Comparison of ENCODE assay signal across 22 cellular contexts in the genomic region with DNA sequence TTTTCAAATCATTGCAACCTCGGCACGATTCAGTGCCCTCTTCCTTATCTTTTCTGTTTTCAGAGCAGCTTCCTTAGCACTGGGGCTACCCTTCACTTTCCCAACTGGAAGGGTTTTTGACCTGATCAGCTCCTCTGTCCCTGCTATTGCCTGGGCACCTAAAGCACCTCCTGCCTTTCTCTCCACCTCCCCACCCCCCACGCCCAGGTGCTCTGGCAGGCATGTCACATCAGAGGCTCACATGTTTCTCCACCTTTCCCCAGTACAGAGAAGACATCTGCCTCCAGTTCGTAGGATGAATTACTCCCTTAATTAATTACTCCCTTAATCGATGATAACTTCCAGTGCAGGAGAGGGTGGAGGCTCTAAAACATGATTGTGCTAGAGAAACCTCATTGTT.
"Had no signal": no experiment of that assay in that cellular context is flagged by ENCODE, and none has a peak within 500 bp of the region (broad histone marks: within the 10 kb centered on the region; RNA-seq: fewer than 3 reads in every experiment).

No MANE protein-coding gene starts in this region.

- H3K36me3 Mint-ChIP-seq: activated naive CD8-positive, alpha-beta T cell treated with anti-CD3 and anti-CD28 coated beads, Interleukin-2, amount 10 ng/mL, durations not matched to agents 7 days and 5 days; memory B cell; natural killer cell; neural progenitor cell; WTC11 had no signal

- H3K27ac ChIP-seq: brain microvascular endothelial cell, dorsolateral prefrontal cortex, neural progenitor cell, parathyroid adenoma, psoas muscle had no signal

- H3K27me3 ChIP-seq: brain microvascular endothelial cell, neural progenitor cell had no signal

- H3K9me3 ChIP-seq: psoas muscle had no signal

- H3K36me3 ChIP-seq: brain microvascular endothelial cell, neural progenitor cell had no signal

- DNase-seq: activated CD4-positive, alpha-beta memory T cell treated with anti-CD3 and anti-CD28 coated beads, Interleukin-2, amount 10 ng/mL, durations not matched to agents 7 days and 5 days; activated CD4-positive, alpha-beta T cell treated with anti-CD3 and anti-CD28 coated beads for 1 hour; activated CD4-positive, alpha-beta T cell treated with anti-CD3 and anti-CD28 coated beads, Interleukin-2, amount 10 ng/mL, durations not matched to agents 7 days and 5 days; activated effector memory CD4-positive, alpha-beta T cell treated with anti-CD3 and anti-CD28 coated beads, Interleukin-2, amount 50 U/mL, for 16 hours; activated naive CD4-positive, alpha-beta T cell treated with anti-CD3 and anti-CD28 coated beads for 36 hours; activated naive CD8-positive, alpha-beta T cell treated with anti-CD3 and anti-CD28 coated beads, Interleukin-2, amount 10 ng/mL, durations not matched to agents 7 days and 5 days; brain microvascular endothelial cell; dorsolateral prefrontal cortex; effector memory CD4-positive, alpha-beta T cell; natural killer cell; occipital lobe; psoas muscle; stimulated activated CD4-positive, alpha-beta T cell treated with anti-CD3 and anti-CD28 coated beads, Interleukin-15, amount 100 ng/mL, for 24 hours; stimulated activated CD4-positive, alpha-beta T cell treated with anti-CD3 and anti-CD28 coated beads, Interleukin-2, amount 100 ng/mL, for 24 hours; stimulated activated naive CD4-positive, alpha-beta T cell; T-helper 2 cell; trophoblast cell had no signal

- H3K9ac ChIP-seq: neural progenitor cell, parathyroid adenoma had no signal

- H3K4me3 Mint-ChIP-seq: activated CD4-positive, alpha-beta memory T cell treated with anti-CD3 and anti-CD28 coated beads, Interleukin-2, amount 10 ng/mL, durations not matched to agents 7 days and 5 days; activated CD4-positive, alpha-beta T cell treated with anti-CD3 and anti-CD28 coated beads, Interleukin-2, amount 10 ng/mL, durations not matched to agents 7 days and 5 days; activated naive CD4-positive, alpha-beta T cell treated with anti-CD3 and anti-CD28 coated beads for 36 hours; activated naive CD8-positive, alpha-beta T cell treated with anti-CD3 and anti-CD28 coated beads, Interleukin-2, amount 10 ng/mL, durations not matched to agents 7 days and 5 days; memory B cell; natural killer cell; neural progenitor cell; WTC11 had no signal

- H3K4me3 ChIP-seq: coronary artery, dorsolateral prefrontal cortex, neural progenitor cell, psoas muscle had no signal

- H3K27me3 Mint-ChIP-seq: activated CD4-positive, alpha-beta memory T cell treated with anti-CD3 and anti-CD28 coated beads, Interleukin-2, amount 10 ng/mL, durations not matched to agents 7 days and 5 days; activated CD4-positive, alpha-beta T cell treated with anti-CD3 and anti-CD28 coated beads, Interleukin-2, amount 10 ng/mL, durations not matched to agents 7 days and 5 days; activated naive CD8-positive, alpha-beta T cell treated with anti-CD3 and anti-CD28 coated beads, Interleukin-2, amount 10 ng/mL, durations not matched to agents 7 days and 5 days; memory B cell had no signal

- H3K27ac Mint-ChIP-seq: activated CD4-positive, alpha-beta memory T cell treated with anti-CD3 and anti-CD28 coated beads, Interleukin-2, amount 10 ng/mL, durations not matched to agents 7 days and 5 days; activated CD4-positive, alpha-beta T cell treated with anti-CD3 and anti-CD28 coated beads, Interleukin-2, amount 10 ng/mL, durations not matched to agents 7 days and 5 days; activated naive CD4-positive, alpha-beta T cell treated with anti-CD3 and anti-CD28 coated beads for 36 hours; activated naive CD8-positive, alpha-beta T cell treated with anti-CD3 and anti-CD28 coated beads, Interleukin-2, amount 10 ng/mL, durations not matched to agents 7 days and 5 days; memory B cell; natural killer cell; neural progenitor cell; WTC11 had no signal

- H3K9me3 Mint-ChIP-seq: activated CD4-positive, alpha-beta memory T cell treated with anti-CD3 and anti-CD28 coated beads, Interleukin-2, amount 10 ng/mL, durations not matched to agents 7 days and 5 days; activated CD4-positive, alpha-beta T cell treated with anti-CD3 and anti-CD28 coated beads, Interleukin-2, amount 10 ng/mL, durations not matched to agents 7 days and 5 days; activated naive CD4-positive, alpha-beta T cell treated with anti-CD3 and anti-CD28 coated beads for 36 hours; activated naive CD8-positive, alpha-beta T cell treated with anti-CD3 and anti-CD28 coated beads, Interleukin-2, amount 10 ng/mL, durations not matched to agents 7 days and 5 days; memory B cell; natural killer cell; neural progenitor cell; WTC11 had no signal
